In genomic region chr12:88291498-88292131, GRCh38 we compare ENCODE assay signal across 17 cellular contexts.
"Had no signal": no experiment of that assay in that cellular context is flagged by ENCODE, and none has a peak within 500 bp of the region (broad histone marks: within the 10 kb centered on the region; RNA-seq: fewer than 3 reads in every experiment).

No MANE protein-coding gene starts in this region.

- H3K27ac Mint-ChIP-seq: activated CD4-positive, alpha-beta memory T cell treated with anti-CD3 and anti-CD28 coated beads, Interleukin-2, amount 10 ng/mL, durations not matched to agents 7 days and 5 days; activated CD4-positive, alpha-beta T cell treated with anti-CD3 and anti-CD28 coated beads for 36 hours; activated naive CD8-positive, alpha-beta T cell treated with anti-CD3 and anti-CD28 coated beads, Interleukin-2, amount 10 ng/mL, durations not matched to agents 7 days and 5 days; naive thymus-derived CD4-positive, alpha-beta T cell had no signal

- H3K4me1 ChIP-seq: breast epithelium, psoas muscle, right lobe of liver had no signal

- H3K9me3 ChIP-seq: breast epithelium, neutrophil, psoas muscle had no signal

- H3K36me3 ChIP-seq: breast epithelium, neutrophil, right lobe of liver had no signal

- H3K27me3 ChIP-seq: breast epithelium, neutrophil, right lobe of liver had no signal

- FAIRE-seq: colon had no signal

- H3K36me3 Mint-ChIP-seq: activated naive CD8-positive, alpha-beta T cell treated with anti-CD3 and anti-CD28 coated beads, Interleukin-2, amount 10 ng/mL, durations not matched to agents 7 days and 5 days; naive thymus-derived CD4-positive, alpha-beta T cell had no signal

- H3K4me1 Mint-ChIP-seq: activated CD4-positive, alpha-beta memory T cell treated with anti-CD3 and anti-CD28 coated beads, Interleukin-2, amount 10 ng/mL, durations not matched to agents 7 days and 5 days; activated naive CD8-positive, alpha-beta T cell treated with anti-CD3 and anti-CD28 coated beads, Interleukin-2, amount 10 ng/mL, durations not matched to agents 7 days and 5 days; naive thymus-derived CD4-positive, alpha-beta T cell had no signal

- H3K4me3 ChIP-seq: breast epithelium, lung, psoas muscle, right lobe of liver had no signal

- H3K27ac ChIP-seq: breast epithelium, neutrophil, psoas muscle, right lobe of liver had no signal

- H3K27me3 Mint-ChIP-seq: activated CD4-positive, alpha-beta memory T cell treated with anti-CD3 and anti-CD28 coated beads, Interleukin-2, amount 10 ng/mL, durations not matched to agents 7 days and 5 days; activated CD4-positive, alpha-beta T cell treated with anti-CD3 and anti-CD28 coated beads for 36 hours; activated naive CD8-positive, alpha-beta T cell treated with anti-CD3 and anti-CD28 coated beads, Interleukin-2, amount 10 ng/mL, durations not matched to agents 7 days and 5 days had no signal

- DNase-seq: activated CD4-positive, alpha-beta memory T cell treated with anti-CD3 and anti-CD28 coated beads, Interleukin-2, amount 10 ng/mL, durations not matched to agents 7 days and 5 days; activated CD4-positive, alpha-beta T cell treated with anti-CD3 and anti-CD28 coated beads for 36 hours; activated gamma-delta T cell; activated naive CD8-positive, alpha-beta T cell treated with anti-CD3 and anti-CD28 coated beads, Interleukin-2, amount 10 ng/mL, durations not matched to agents 7 days and 5 days; activated T-cell treated with anti-CD3 and anti-CD28 coated beads, Interleukin-2, amount 50 U/mL, for 48 hours; anterior cingulate cortex; left colon; naive thymus-derived CD4-positive, alpha-beta T cell; psoas muscle; right lobe of liver; stimulated activated naive CD4-positive, alpha-beta T cell treated with Interleukin-2 at 50 U/mL for 16 hours; T-helper 9 cell; trophoblast cell had no signal

- H3K4me3 Mint-ChIP-seq: activated CD4-positive, alpha-beta memory T cell treated with anti-CD3 and anti-CD28 coated beads, Interleukin-2, amount 10 ng/mL, durations not matched to agents 7 days and 5 days; activated CD4-positive, alpha-beta T cell treated with anti-CD3 and anti-CD28 coated beads for 36 hours; activated naive CD8-positive, alpha-beta T cell treated with anti-CD3 and anti-CD28 coated beads, Interleukin-2, amount 10 ng/mL, durations not matched to agents 7 days and 5 days; naive thymus-derived CD4-positive, alpha-beta T cell had no signal
